ENCODE assay signal across 8 cellular contexts in genomic region chr3:186779204-186779603, GRCh38.
"Had no signal": no experiment of that assay in that cellular context is flagged by ENCODE, and none has a peak within 500 bp of the region (broad histone marks: within the 10 kb centered on the region; RNA-seq: fewer than 3 reads in every experiment).

No MANE protein-coding gene starts in this region.

- H3K4me3 ChIP-seq: GM12878 had no signal

- DNase-seq: GDM1, GF-D8 had no signal

- FAIRE-seq: G401.6, GM12878, GM12891, GM12892, GM18507, GM19239 had no signal

- ATAC-seq: GM12878 had no signal
